ENCODE assay signal across 1 cellular context in the genomic region with DNA sequence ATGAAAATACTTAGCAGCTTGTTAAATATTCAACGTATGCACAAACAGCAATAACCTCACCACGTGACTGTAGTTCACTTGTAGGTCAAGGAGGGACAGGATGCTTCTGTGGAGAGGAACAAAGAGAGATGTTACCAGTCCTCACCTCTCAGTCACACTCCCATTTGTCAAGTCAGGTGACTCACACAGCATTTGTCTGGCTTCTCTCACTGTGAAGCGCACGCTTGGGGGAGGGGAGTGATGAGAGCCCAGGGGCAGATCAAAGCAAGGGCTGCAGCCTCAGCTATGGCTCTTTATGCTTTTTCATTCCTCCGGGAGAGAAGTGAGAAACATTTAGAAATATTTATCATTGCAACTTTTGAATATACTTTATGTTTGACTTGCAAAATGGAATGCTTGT.
TF ChIP-seq lines count a peak whose summit lies in the region.

No MANE protein-coding gene starts in this region.

TF ChIP-seq in K562, 482 proteins besides CTCF, POLR2A, EP300 and RAD21 (continued from another document):
- TF ChIP-seq, protein P1, sequence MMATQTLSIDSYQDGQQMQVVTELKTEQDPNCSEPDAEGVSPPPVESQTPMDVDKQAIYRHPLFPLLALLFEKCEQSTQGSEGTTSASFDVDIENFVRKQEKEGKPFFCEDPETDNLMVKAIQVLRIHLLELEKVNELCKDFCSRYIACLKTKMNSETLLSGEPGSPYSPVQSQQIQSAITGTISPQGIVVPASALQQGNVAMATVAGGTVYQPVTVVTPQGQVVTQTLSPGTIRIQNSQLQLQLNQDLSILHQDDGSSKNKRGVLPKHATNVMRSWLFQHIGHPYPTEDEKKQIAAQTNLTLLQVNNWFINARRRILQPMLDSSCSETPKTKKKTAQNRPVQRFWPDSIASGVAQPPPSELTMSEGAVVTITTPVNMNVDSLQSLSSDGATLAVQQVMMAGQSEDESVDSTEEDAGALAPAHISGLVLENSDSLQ (IDR thresholded peaks at IDR 0.05), result peak; percentile 59
- TF ChIP-seq MYC (IDR thresholded peaks at IDR 0.05; ENCODE audit: low read depth, low read length) (0 out of 2 replicates have a peak, but pooled peaks have one; percentile 32), MYC (CRISPR knock-in tag; IDR thresholded peaks at IDR 0.05; ENCODE audit: borderline replicate concordance, low read depth) (no peak), L3MBTL2 (IDR thresholded peaks at IDR 0.05) (0 out of 2 replicates have a peak, but pooled peaks have one; percentile 35), ZNF592 (IDR thresholded peaks at IDR 0.05) (no peak), HIVEP1 (CRISPR knock-in tag; IDR thresholded peaks at IDR 0.05) (no peak), SNAPC5 (CRISPR knock-in tag; IDR thresholded peaks at IDR 0.05) (no peak), MTA1 (IDR thresholded peaks at IDR 0.05; ENCODE audit: borderline replicate concordance) (no peak), GATAD2B (IDR thresholded peaks at IDR 0.05; ENCODE audit: borderline replicate concordance) (no peak), USF2 (CRISPR knock-in tag; IDR thresholded peaks at IDR 0.05) (peak; percentile 73), JUND (IDR thresholded peaks at IDR 0.05; ENCODE audit: borderline replicate concordance, low read depth, low read length) (peak; percentile 76), JUND (tag; IDR thresholded peaks at IDR 0.05; ENCODE audit: borderline replicate concordance, low read depth, low read length) (peak; percentile 34; the same call in 1 of the 3 replicates), ZNF212 (CRISPR knock-in tag; IDR thresholded peaks at IDR 0.05) (no peak), SP1 (CRISPR knock-in tag; IDR thresholded peaks at IDR 0.05) (peak; percentile 18; the same call in 1 of the 2 replicates)
- TF ChIP-seq, protein P2, sequence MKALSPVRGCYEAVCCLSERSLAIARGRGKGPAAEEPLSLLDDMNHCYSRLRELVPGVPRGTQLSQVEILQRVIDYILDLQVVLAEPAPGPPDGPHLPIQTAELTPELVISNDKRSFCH (CRISPR knock-in tag; IDR thresholded peaks at IDR 0.05), result no peak
- TF ChIP-seq, protein P2 (tag; IDR thresholded peaks at IDR 0.05), result no peak
- TF ChIP-seq, protein P3, sequence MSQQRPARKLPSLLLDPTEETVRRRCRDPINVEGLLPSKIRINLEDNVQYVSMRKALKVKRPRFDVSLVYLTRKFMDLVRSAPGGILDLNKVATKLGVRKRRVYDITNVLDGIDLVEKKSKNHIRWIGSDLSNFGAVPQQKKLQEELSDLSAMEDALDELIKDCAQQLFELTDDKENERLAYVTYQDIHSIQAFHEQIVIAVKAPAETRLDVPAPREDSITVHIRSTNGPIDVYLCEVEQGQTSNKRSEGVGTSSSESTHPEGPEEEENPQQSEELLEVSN (IDR thresholded peaks at IDR 0.05; ENCODE audit: borderline replicate concordance in 1 of 2, extremely low read depth in 1 of 2, insufficient read depth in 1 of 2, insufficient read length in 1 of 2, low read depth in 1 of 2, low read length in 1 of 2, poor library complexity in 1 of 2, severe bottlenecking in 1 of 2), result peak in 1 of 2 experiments; percentile 27
